8 cellular contexts compared by ENCODE assay signal in the genomic region with DNA sequence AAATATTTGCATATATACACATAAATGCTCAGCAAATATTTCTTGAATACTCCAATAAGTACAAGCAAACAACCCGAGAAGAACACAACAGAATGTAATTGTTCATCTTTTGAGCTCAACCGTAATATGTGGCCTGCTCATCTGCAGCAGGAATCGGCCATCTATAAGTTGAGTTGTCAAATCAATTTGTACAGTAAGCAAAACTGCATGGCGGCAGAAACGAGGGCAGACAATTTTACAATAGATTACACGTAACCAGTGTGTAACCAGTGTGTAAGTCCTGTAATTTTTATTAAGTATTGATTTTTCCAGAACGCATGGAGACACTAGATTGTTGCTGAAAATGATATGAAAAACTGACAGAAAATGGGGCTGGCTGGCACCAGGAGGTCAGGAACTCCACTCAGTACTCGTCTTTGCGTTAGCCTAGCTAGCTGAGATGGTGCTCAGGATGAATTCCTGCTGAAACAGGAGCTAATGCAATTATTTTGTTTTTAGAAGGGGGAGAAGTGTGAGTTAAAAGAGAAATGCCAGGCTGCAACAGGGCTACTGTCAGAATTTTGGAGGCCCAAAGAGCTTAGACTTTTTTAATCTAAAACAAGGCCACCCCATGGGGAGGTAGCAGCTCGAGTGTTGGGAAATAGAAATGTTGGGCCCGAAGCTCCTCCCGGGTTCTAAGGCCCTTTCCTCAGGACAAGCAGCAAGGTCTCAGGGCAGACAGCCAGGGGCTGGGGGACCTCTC. TPM values are rescaled to one million over a fixed set of nuclear protein-coding genes. Genes with fewer than 3 reads are reported as not detected.
DNase-seq lines count a peak whose midpoint lies in the region; ATAC-seq, FAIRE-seq and TF ChIP-seq lines count a peak whose summit lies in the region.

No MANE protein-coding gene starts in this region.

- no peak for ATAC-seq in HG03469 (IDR thresholded peaks at IDR 0.05; ENCODE audit: unreplicated experiment)

- no peaks in the 10 kb centered on the region for H3K27me3 ChIP-seq in Karpas-422 (ENCODE audit: low read length)
- no peaks in the 10 kb centered on the region for H3K27me3 ChIP-seq in effector memory CD4-positive, alpha-beta T cell (replicated peaks; ENCODE audit: control insufficient read depth, insufficient read depth, low read length, poor library complexity, severe bottlenecking)
- no peaks in the 10 kb centered on the region for H3K27me3 ChIP-seq in neuron (ENCODE audit: insufficient read depth, low read length)

- H3K9me3 ChIP-seq in Karpas-422 (ENCODE audit: low read length) (peaks cover 4% of the 10 kb centered on the region; the same call in 1 of the 2 replicates), neuron (ENCODE audit: low read length) (no peaks in the 10 kb centered on the region)
- no peaks in the 10 kb centered on the region for H3K9me3 ChIP-seq in effector memory CD4-positive, alpha-beta T cell (ENCODE audit: control insufficient read depth, low read length)

- H2AFZ ChIP-seq in Karpas-422 (ENCODE audit: low read length) (peak overlapping the region; percentile 69; the same call in 1 of the 2 replicates), neuron (ENCODE audit: low read depth, low read length) (peak overlapping the region; percentile 81)

- H3K36me3 ChIP-seq in Karpas-422 (ENCODE audit: insufficient read depth, low read length) (peaks cover 52% of the 10 kb centered on the region), neuron (ENCODE audit: insufficient read depth, low read length) (peaks cover 9% of the 10 kb centered on the region)
- H3K36me3 ChIP-seq in effector memory CD4-positive, alpha-beta T cell (ENCODE audit: control insufficient read depth, insufficient read depth, low read length), result no peaks in the 10 kb centered on the region

- H3K4me3 ChIP-seq in Karpas-422 (ENCODE audit: low read length), result peak overlapping the region; percentile 92
- peak overlapping the region; percentile 73 for H3K4me3 ChIP-seq in effector memory CD4-positive, alpha-beta T cell (ENCODE audit: insufficient read depth, low read depth, low read length, poor library complexity, severe bottlenecking)
- H3K4me3 ChIP-seq in neuron (ENCODE audit: low read length), result peak overlapping the region; percentile 86

- TF ChIP-seq CTCF in D721Med (IDR thresholded peaks at IDR 0.05; ENCODE audit: insufficient read depth, missing control alignments), result no peak

- no peak for FAIRE-seq in D721Med (lab: Jason Lieb, UNC)

- peak overlapping the region; percentile 65 for H3K27ac ChIP-seq in Karpas-422 (ENCODE audit: low read length)
- H3K27ac ChIP-seq in effector memory CD4-positive, alpha-beta T cell (ENCODE audit: insufficient read depth, low read length, poor library complexity, severe bottlenecking), result peak overlapping the region; percentile 85

- peak overlapping the region; percentile 89 for H3K9ac ChIP-seq in Karpas-422 (ENCODE audit: low read length)

- H4K20me1 ChIP-seq in Karpas-422 (ENCODE audit: insufficient read depth, low read depth, low read length), result 0 out of 2 replicates have a peak, but pooled peaks cover 4% of the 10 kb centered on the region

- DNase-seq in NCI-H1417 (lab: John Stamatoyannopoulos, UW), result peak in 2 of 3 experiments; percentile 25 to 30
- no peak for DNase-seq in NCI-H1417 treated with DMSO at 0.1 percent for 48 hours (lab: John Stamatoyannopoulos, UW)
- peak; percentile 70 for DNase-seq in Karpas-422
- DNase-seq in effector memory CD4-positive, alpha-beta T cell, result no peak
- DNase-seq in MV-4-11 (lab: John Stamatoyannopoulos, UW), result no peak
- DNase-seq in D721Med (ENCODE audit: insufficient read length, low spot score), result no peak

- H3K79me2 ChIP-seq in Karpas-422 (ENCODE audit: low read length), result peaks cover 99% of the 10 kb centered on the region

- H3K9me2 ChIP-seq in Karpas-422 (replicated peaks; ENCODE audit: insufficient read depth, low read length), result no peaks in the 10 kb centered on the region

- H3K4me1 ChIP-seq in Karpas-422 (ENCODE audit: low read length), result peaks cover 41% of the 10 kb centered on the region
- peaks cover 14% of the 10 kb centered on the region for H3K4me1 ChIP-seq in effector memory CD4-positive, alpha-beta T cell (ENCODE audit: control insufficient read depth, insufficient read depth, low read length, poor library complexity, severe bottlenecking)
- peaks cover 30% of the 10 kb centered on the region for H3K4me1 ChIP-seq in neuron (ENCODE audit: insufficient read depth, low read length)

- H3K4me2 ChIP-seq in Karpas-422 (ENCODE audit: low read depth, low read length, poor library complexity, severe bottlenecking), result peak overlapping the region; percentile 95

RNA-seq across cellular contexts. Expression of gene DHX29, which starts 0.7 kb away (rescaled TPM):
- 13.2 and 23.5 TPM in 2 replicates for total RNA-seq in Karpas-422 (2014; rRNA removed; shearing (Covaris generic); ENCODE audit: low replicate concordance)

RNA-seq across cellular contexts. Expression of gene MTREX, which starts 1.0 kb away (rescaled TPM):
- 79.9 and 104 TPM in 2 replicates for total RNA-seq in Karpas-422 (2014; rRNA removed; shearing (Covaris generic); ENCODE audit: low replicate concordance)

Comparison
In these comparisons a context has a peak if more than half of its experiments do, and no peak if none do; other contexts are left out.
1. DNase-seq: peak in NCI-H1417 (2 of 3) and Karpas-422 (single experiment); none in NCI-H1417 treated with DMSO at 0.1 percent for 48 hours (single experiment), effector memory CD4-positive, alpha-beta T cell (0 of 3), MV-4-11 (single experiment) and D721Med (single experiment).
2. Peak in every context shown above with its lines, with median percentiles within 50 percentile points of each other: H3K4me3 ChIP-seq.